In the genomic region with DNA sequence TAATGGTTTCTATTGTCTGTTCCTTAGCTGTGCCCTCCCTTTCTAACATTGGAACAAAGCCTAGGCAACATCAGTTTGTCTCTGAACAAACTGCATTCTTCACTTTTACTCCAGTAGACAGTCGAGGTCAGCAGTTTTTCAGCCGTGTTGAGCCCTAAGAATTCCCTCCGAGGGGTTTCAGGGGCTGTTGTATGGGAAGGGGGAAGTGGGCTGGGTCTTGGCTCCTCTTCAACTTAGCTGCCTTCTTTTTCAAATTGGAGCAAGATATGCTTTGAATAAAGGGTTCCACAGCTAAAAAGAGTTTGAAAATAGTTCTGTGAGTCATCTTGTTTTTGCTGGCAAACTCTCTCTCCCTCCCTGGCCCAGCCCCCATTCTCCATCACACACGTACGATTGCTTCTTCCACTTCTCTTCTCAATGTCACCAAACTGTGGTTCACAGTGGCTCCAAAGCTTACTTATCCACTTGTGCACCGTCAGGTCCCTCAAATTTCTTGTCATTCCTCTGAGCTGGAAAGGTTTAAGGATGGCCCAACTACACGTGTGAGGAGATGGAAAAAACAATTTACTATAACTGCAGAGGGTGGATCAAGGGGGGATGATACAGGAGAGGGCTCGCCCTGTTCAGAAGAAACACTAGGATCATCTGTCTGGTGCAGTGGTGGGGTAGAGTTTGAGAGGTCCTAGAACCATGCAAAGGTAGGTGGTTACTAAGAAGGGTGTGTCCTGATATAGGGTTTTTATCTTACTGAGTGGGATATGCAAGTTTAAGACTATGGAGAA, we compare ENCODE assay signal across 12 cellular contexts. TPM values are rescaled to one million over a fixed set of nuclear protein-coding genes. Genes with fewer than 3 reads are reported as not detected.
DNase-seq lines count a peak whose midpoint lies in the region; ATAC-seq and TF ChIP-seq lines count a peak whose summit lies in the region.
"Had no signal": no experiment of that assay in that cellular context is flagged by ENCODE, and none has a peak within 500 bp of the region (broad histone marks: within the 10 kb centered on the region; RNA-seq: fewer than 3 reads in every experiment).

No MANE protein-coding gene starts in this region.

- no peaks in the 10 kb centered on the region for H3K9me3 Mint-ChIP-seq in osteocyte (ENCODE audit: unreplicated experiment)
- no peaks in the 10 kb centered on the region for H3K9me3 Mint-ChIP-seq in stimulated activated effector memory CD8-positive, alpha-beta T cell treated with anti-CD3 and anti-CD28 coated beads, Interleukin-12 subunit alpha, Interleukin-12 subunit beta, amount 100 ng/mL, for 72 hours
- no peaks in the 10 kb centered on the region for H3K9me3 Mint-ChIP-seq in natural killer cell treated with Interleukin-12 subunit alpha and Interleukin-12 subunit beta and Interleukin-15 and Interleukin-18, amount 100 ng/mL, for 72 hours

- H3K36me3 ChIP-seq in SJSA1, result no peaks in the 10 kb centered on the region

- no peaks in the 10 kb centered on the region for H3K36me3 Mint-ChIP-seq in osteocyte (ENCODE audit: unreplicated experiment)
- H3K36me3 Mint-ChIP-seq in stimulated activated effector memory CD8-positive, alpha-beta T cell treated with anti-CD3 and anti-CD28 coated beads, Interleukin-12 subunit alpha, Interleukin-12 subunit beta, amount 100 ng/mL, for 72 hours, result no peaks in the 10 kb centered on the region
- no peaks in the 10 kb centered on the region for H3K36me3 Mint-ChIP-seq in natural killer cell treated with Interleukin-12 subunit alpha and Interleukin-12 subunit beta and Interleukin-15 and Interleukin-18, amount 100 ng/mL, for 72 hours
- H3K36me3 Mint-ChIP-seq: memory B cell had no signal

- TF ChIP-seq CTCF in osteocyte (IDR thresholded peaks at IDR 0.05), result no peak

- no peak for ATAC-seq in HG03097 (IDR thresholded peaks at IDR 0.05; ENCODE audit: low FRiP score, unreplicated experiment)
- ATAC-seq in stimulated activated effector memory CD8-positive, alpha-beta T cell treated with anti-CD3 and anti-CD28 coated beads, Interleukin-12 subunit alpha, Interleukin-12 subunit beta, amount 100 ng/mL, for 72 hours, result no peak
- no peak for ATAC-seq in natural killer cell treated with Interleukin-12 subunit alpha and Interleukin-12 subunit beta and Interleukin-15 and Interleukin-18, amount 100 ng/mL, for 72 hours
- ATAC-seq: activated CD8-positive, alpha-beta T cell treated with anti-CD3 and anti-CD28 coated beads for 36 hours had no signal

- no peaks in the 10 kb centered on the region for H3K27me3 ChIP-seq in SJSA1 (replicated peaks)

- no peaks in the 10 kb centered on the region for H3K27me3 Mint-ChIP-seq in osteocyte (ENCODE audit: unreplicated experiment)
- peaks cover 18 to 26% of the 10 kb centered on the region in 2 donors for H3K27me3 Mint-ChIP-seq in natural killer cell treated with Interleukin-12 subunit alpha and Interleukin-12 subunit beta and Interleukin-15 and Interleukin-18, amount 100 ng/mL, for 72 hours
- H3K27me3 Mint-ChIP-seq: activated CD8-positive, alpha-beta T cell treated with anti-CD3 and anti-CD28 coated beads for 36 hours had no signal

- peaks cover 15% of the 10 kb centered on the region for H3K4me1 ChIP-seq in SJSA1 (replicated peaks)

- peak overlapping the region; percentile 80 for H3K27ac Mint-ChIP-seq in osteocyte (ENCODE audit: unreplicated experiment)
- H3K27ac Mint-ChIP-seq in stimulated activated effector memory CD8-positive, alpha-beta T cell treated with anti-CD3 and anti-CD28 coated beads, Interleukin-12 subunit alpha, Interleukin-12 subunit beta, amount 100 ng/mL, for 72 hours, result no peak overlapping the region
- H3K27ac Mint-ChIP-seq in natural killer cell treated with Interleukin-12 subunit alpha and Interleukin-12 subunit beta and Interleukin-15 and Interleukin-18, amount 100 ng/mL, for 72 hours, result no peak overlapping the region
- H3K27ac Mint-ChIP-seq: activated CD8-positive, alpha-beta T cell treated with anti-CD3 and anti-CD28 coated beads for 36 hours; memory B cell had no signal

- peak overlapping the region; percentile 14 for H3K4me3 Mint-ChIP-seq in osteocyte (ENCODE audit: unreplicated experiment)
- no peak overlapping the region for H3K4me3 Mint-ChIP-seq in stimulated activated effector memory CD8-positive, alpha-beta T cell treated with anti-CD3 and anti-CD28 coated beads, Interleukin-12 subunit alpha, Interleukin-12 subunit beta, amount 100 ng/mL, for 72 hours
- no peak overlapping the region for H3K4me3 Mint-ChIP-seq in natural killer cell treated with Interleukin-12 subunit alpha and Interleukin-12 subunit beta and Interleukin-15 and Interleukin-18, amount 100 ng/mL, for 72 hours
- H3K4me3 Mint-ChIP-seq: activated CD8-positive, alpha-beta T cell treated with anti-CD3 and anti-CD28 coated beads for 36 hours; memory B cell had no signal

- no peaks in the 10 kb centered on the region for H3K9me3 ChIP-seq in SJSA1 (replicated peaks)

- peaks cover 24% of the 10 kb centered on the region for H3K4me1 Mint-ChIP-seq in osteocyte (ENCODE audit: unreplicated experiment)
- no peaks in the 10 kb centered on the region for H3K4me1 Mint-ChIP-seq in stimulated activated effector memory CD8-positive, alpha-beta T cell treated with anti-CD3 and anti-CD28 coated beads, Interleukin-12 subunit alpha, Interleukin-12 subunit beta, amount 100 ng/mL, for 72 hours
- no peaks in the 10 kb centered on the region for H3K4me1 Mint-ChIP-seq in natural killer cell treated with Interleukin-12 subunit alpha and Interleukin-12 subunit beta and Interleukin-15 and Interleukin-18, amount 100 ng/mL, for 72 hours (ENCODE audit: low read depth in 2 of 2)
- H3K4me1 Mint-ChIP-seq: memory B cell had no signal

- DNase-seq in EH (ENCODE audit: low read depth), result peak; percentile 74
- DNase-seq in SJSA1 (ENCODE audit: low read depth in 1 of 2, low spot score in 2 of 2), result peak; percentile 51 to 72
- DNase-seq in fibroblast of gingiva (ENCODE audit: low read depth), result peak; percentile 55
- no peak for DNase-seq in osteocyte (ENCODE audit: extremely low spot score, unreplicated experiment)
- DNase-seq in stimulated activated effector memory CD8-positive, alpha-beta T cell treated with anti-CD3 and anti-CD28 coated beads, Interleukin-12 subunit alpha, Interleukin-12 subunit beta, amount 100 ng/mL, for 72 hours (ENCODE audit: low spot score in 2 of 2), result no peak
- no peak for DNase-seq in NCI-H748 treated with DMSO at 0.1 percent for 48 hours (lab: John Stamatoyannopoulos, UW)
- DNase-seq in natural killer cell treated with Interleukin-12 subunit alpha and Interleukin-12 subunit beta and Interleukin-15 and Interleukin-18, amount 100 ng/mL, for 72 hours (ENCODE audit: low spot score), result no peak
- DNase-seq: activated CD8-positive, alpha-beta T cell treated with anti-CD3 and anti-CD28 coated beads for 36 hours; NCI-H69; small intestine had no signal

- H3K27ac ChIP-seq in SJSA1, result peak overlapping the region; percentile 62

- no peak overlapping the region for H3K4me3 ChIP-seq in SJSA1

RNA-seq across cellular contexts. Expression of gene MAML3, which starts 9.2 kb away (rescaled TPM):
- 0.53 and 1.8 TPM in 2 replicates for total RNA-seq in SJSA1 (2014; rRNA removed; shearing (Covaris generic))
- 8.0 and 8.2 TPM in 2 replicates for total RNA-seq in osteocyte
- total RNA-seq in natural killer cell treated with Interleukin-12 subunit alpha and Interleukin-12 subunit beta and Interleukin-15 and Interleukin-18, amount 100 ng/mL, for 72 hours, result 1 to 10 TPM in 1 of 2 donors, under 1 TPM in 1; 0.40 to 1.3 TPM

Comparison
In these comparisons a context has a peak if more than half of its experiments do, and no peak if none do; other contexts are left out.
1. DNase-seq: peak in EH (single experiment), SJSA1 (2 of 2) and fibroblast of gingiva (single experiment); none in osteocyte (single experiment), stimulated activated effector memory CD8-positive, alpha-beta T cell treated with anti-CD3 and anti-CD28 coated beads, Interleukin-12 subunit alpha, Interleukin-12 subunit beta, amount 100 ng/mL, for 72 hours (0 of 2), NCI-H748 treated with DMSO at 0.1 percent for 48 hours (single experiment) and natural killer cell treated with Interleukin-12 subunit alpha and Interleukin-12 subunit beta and Interleukin-15 and Interleukin-18, amount 100 ng/mL, for 72 hours (single experiment).